In genomic region chr4:38387348-38387747, GRCh38 we compare ENCODE assay signal across 13 cellular contexts.
DNase-seq lines count a peak whose midpoint lies in the region; ATAC-seq and TF ChIP-seq lines count a peak whose summit lies in the region.
"Had no signal": no experiment of that assay in that cellular context is flagged by ENCODE, and none has a peak within 500 bp of the region (broad histone marks: within the 10 kb centered on the region; RNA-seq: fewer than 3 reads in every experiment).

No MANE protein-coding gene starts in this region.

- no peak overlapping the region for H3K27ac ChIP-seq in prostate gland
- H3K27ac ChIP-seq: C4-2B, foreskin keratinocyte, HL-60 had no signal

- no peaks in the 10 kb centered on the region for H3K36me3 ChIP-seq in prostate gland

- WGBS in prostate gland, result 24% methylated on average over 1 of the region's 1 CpG

- no peaks in the 10 kb centered on the region for H3K27me3 ChIP-seq in prostate gland (replicated peaks; ENCODE audit: insufficient read depth)
- H3K27me3 ChIP-seq: foreskin keratinocyte had no signal

- no peaks in the 10 kb centered on the region for H3K9me3 ChIP-seq in prostate gland

- no peak for TF ChIP-seq POLR2A in prostate gland (IDR thresholded peaks at IDR 0.05)

- intact Hi-C loops in prostate gland (cut with DNase I), result no loop called here

- TF ChIP-seq CTCF in fibroblast of pulmonary artery (IDR thresholded peaks at IDR 0.05; ENCODE audit: low read length, missing control alignments) (no peak), prostate gland (IDR thresholded peaks at IDR 0.05) (no peak)

- ATAC-seq in HG03521 (IDR thresholded peaks at IDR 0.05; ENCODE audit: unreplicated experiment), result no peak
- ATAC-seq in HG02981 (IDR thresholded peaks at IDR 0.05; ENCODE audit: unreplicated experiment), result no peak
- ATAC-seq: foreskin keratinocyte had no signal

- H3K4me1 ChIP-seq in prostate gland (replicated peaks), result no peaks in the 10 kb centered on the region
- H3K4me1 ChIP-seq: foreskin keratinocyte had no signal

- DNase-seq in GM03348 (ENCODE audit: low spot score) (peak; percentile 24), OCI-M1 (lab: John Stamatoyannopoulos, UW) (peak; percentile 86), fibroblast of pulmonary artery (ENCODE audit: low read depth) (peak; percentile 94), prostate gland (ENCODE audit: low spot score) (peak; percentile 82), Kasumi-1 (lab: John Stamatoyannopoulos, UW) (no peak)
- no peak for DNase-seq in stimulated activated naive CD4-positive, alpha-beta T cell treated with Interleukin-2 at 50 U/mL for 16 hours (lab: John Stamatoyannopoulos, UW)
- DNase-seq: activated CD4-positive, CD25-positive, alpha-beta regulatory T cell; activated naive CD8-positive, alpha-beta T cell treated with anti-CD3 and anti-CD28 coated beads, Interleukin-2, amount 10 ng/mL, durations not matched to agents 7 days and 5 days; foreskin keratinocyte had no signal

- H3K4me3 ChIP-seq in fibroblast of pulmonary artery (replicated peaks; ENCODE audit: low read depth, low read length) (no peak overlapping the region), prostate gland (no peak overlapping the region)

Comparison
In these comparisons a context has a peak if more than half of its experiments do, and no peak if none do; other contexts are left out.
1. DNase-seq: peak in GM03348 (single experiment), OCI-M1 (single experiment), fibroblast of pulmonary artery (single experiment) and prostate gland (single experiment); none in stimulated activated naive CD4-positive, alpha-beta T cell treated with Interleukin-2 at 50 U/mL for 16 hours (single experiment) and Kasumi-1 (0 of 2).